ENCODE assay signal across 31 cellular contexts in genomic region chr16:12456355-12456754, GRCh38.
"Had no signal": no experiment of that assay in that cellular context is flagged by ENCODE, and none has a peak within 500 bp of the region (broad histone marks: within the 10 kb centered on the region; RNA-seq: fewer than 3 reads in every experiment).

No MANE protein-coding gene starts in this region.

- H3K36me3 ChIP-seq: ascending aorta, breast epithelium, cardiac muscle cell, colonic mucosa, esophagus squamous epithelium, gastroesophageal sphincter had no signal

- H3K9me3 ChIP-seq: ascending aorta, colonic mucosa had no signal

- H3K27me3 ChIP-seq: ascending aorta, breast epithelium, cardiac muscle cell, colonic mucosa, esophagus squamous epithelium, gastroesophageal sphincter had no signal

- H3K4me3 ChIP-seq: ascending aorta, breast epithelium, cardiac muscle cell, colonic mucosa, esophagus squamous epithelium, gastroesophageal sphincter had no signal

- H3K27ac Mint-ChIP-seq: activated CD4-positive, alpha-beta memory T cell treated with anti-CD3 and anti-CD28 coated beads for 36 hours; activated CD4-positive, alpha-beta T cell treated with anti-CD3 and anti-CD28 coated beads for 36 hours; activated CD4-positive, alpha-beta T cell treated with anti-CD3 and anti-CD28 coated beads, Interleukin-2, amount 10 ng/mL, durations not matched to agents 24 days and 14 days; activated CD8-positive, alpha-beta memory T cell treated with anti-CD3 and anti-CD28 coated beads, Interleukin-2, amount 10 ng/mL, durations not matched to agents 7 days and 5 days; activated CD8-positive, alpha-beta T cell treated with anti-CD3 and anti-CD28 coated beads, Interleukin-2, amount 10 ng/mL, durations not matched to agents 7 days and 5 days; activated naive CD4-positive, alpha-beta T cell treated with anti-CD3 and anti-CD28 coated beads, Interleukin-2, amount 10 ng/mL, durations not matched to agents 7 days and 5 days; activated naive CD8-positive, alpha-beta T cell treated with anti-CD3 and anti-CD28 coated beads, Interleukin-2, amount 10 ng/mL, durations not matched to agents 7 days and 5 days; activated T-helper 1 cell treated with anti-CD3 and anti-CD28 coated beads, Interleukin-12 subunit alpha, Interleukin-12 subunit beta, Interleukin-2, Interleukin-4 antibody, amounts not matched to agents 30 ng/mL and 10 ng/mL and 1 ng/mL, durations not matched to agents 14 hours and 24 hours and 36 hours; T-cell; T-helper 1 cell treated with Interleukin-12 subunit alpha and Interleukin-12 subunit beta and Interleukin-4 antibody, amounts not matched to agents 30 μg/mL and 1 μg/mL, for 36 hours had no signal

- H3K4me1 ChIP-seq: breast epithelium, colonic mucosa, esophagus squamous epithelium had no signal

- DNase-seq: activated CD4-positive, alpha-beta memory T cell treated with anti-CD3 and anti-CD28 coated beads for 36 hours; activated CD4-positive, alpha-beta T cell treated with anti-CD3 and anti-CD28 coated beads for 36 hours; activated CD4-positive, alpha-beta T cell treated with anti-CD3 and anti-CD28 coated beads, Interleukin-2, amount 10 ng/mL, durations not matched to agents 24 days and 14 days; activated CD4-positive, CD25-positive, alpha-beta regulatory T cell; activated CD4-positive, CD25-positive, alpha-beta regulatory T cell treated with anti-CD3 and anti-CD28 coated beads, Interleukin-2, amount 50 U/mL, for 72 hours; activated CD8-positive, alpha-beta memory T cell treated with anti-CD3 and anti-CD28 coated beads, Interleukin-2, amount 10 ng/mL, durations not matched to agents 7 days and 5 days; activated CD8-positive, alpha-beta memory T cell treated with anti-CD3 and anti-CD28 coated beads, Interleukin-2, amount 50 U/mL, for 4 hours; activated CD8-positive, alpha-beta T cell treated with anti-CD3 and anti-CD28 coated beads, Interleukin-2, amount 10 ng/mL, durations not matched to agents 7 days and 5 days; activated gamma-delta T cell; activated naive CD4-positive, alpha-beta T cell; activated naive CD4-positive, alpha-beta T cell treated with anti-CD3 and anti-CD28 coated beads, Interleukin-2, amount 10 ng/mL, durations not matched to agents 7 days and 5 days; activated naive CD8-positive, alpha-beta T cell treated with anti-CD3 and anti-CD28 coated beads, Interleukin-2, amount 10 ng/mL, durations not matched to agents 7 days and 5 days; activated T-cell treated with anti-CD3 and anti-CD28 coated beads, Interleukin-2, amount 50 U/mL, for 1 hour; activated T-cell treated with anti-CD3 and anti-CD28 coated beads, Interleukin-2, amount 50 U/mL, for 48 hours; central memory CD4-positive, alpha-beta T cell; cerebellar nuclear complex; colonic mucosa; effector CD8-positive, alpha-beta T cell; esophagus squamous epithelium; foreskin melanocyte; T-cell; T-helper 9 cell had no signal

- ATAC-seq: activated CD4-positive, alpha-beta T cell treated with anti-CD3 and anti-CD28 coated beads for 36 hours; activated CD8-positive, alpha-beta memory T cell treated with anti-CD3 and anti-CD28 coated beads, Interleukin-2, amount 10 ng/mL, durations not matched to agents 7 days and 5 days; activated CD8-positive, alpha-beta T cell treated with anti-CD3 and anti-CD28 coated beads, Interleukin-2, amount 10 ng/mL, durations not matched to agents 7 days and 5 days; activated naive CD4-positive, alpha-beta T cell treated with anti-CD3 and anti-CD28 coated beads, Interleukin-2, amount 50 U/mL, for 72 hours; gastroesophageal sphincter; T-cell had no signal

- H3K27me3 Mint-ChIP-seq: activated CD4-positive, alpha-beta memory T cell treated with anti-CD3 and anti-CD28 coated beads for 36 hours; activated CD4-positive, alpha-beta T cell treated with anti-CD3 and anti-CD28 coated beads for 36 hours; activated CD4-positive, alpha-beta T cell treated with anti-CD3 and anti-CD28 coated beads, Interleukin-2, amount 10 ng/mL, durations not matched to agents 24 days and 14 days; activated CD8-positive, alpha-beta memory T cell treated with anti-CD3 and anti-CD28 coated beads, Interleukin-2, amount 10 ng/mL, durations not matched to agents 7 days and 5 days; activated naive CD4-positive, alpha-beta T cell treated with anti-CD3 and anti-CD28 coated beads, Interleukin-2, amount 10 ng/mL, durations not matched to agents 7 days and 5 days; activated naive CD8-positive, alpha-beta T cell treated with anti-CD3 and anti-CD28 coated beads, Interleukin-2, amount 10 ng/mL, durations not matched to agents 7 days and 5 days; brain; T-cell had no signal

- H3K9me3 Mint-ChIP-seq: activated CD4-positive, alpha-beta T cell treated with anti-CD3 and anti-CD28 coated beads, Interleukin-2, amount 10 ng/mL, durations not matched to agents 24 days and 14 days; activated naive CD4-positive, alpha-beta T cell treated with anti-CD3 and anti-CD28 coated beads, Interleukin-2, amount 10 ng/mL, durations not matched to agents 7 days and 5 days; activated naive CD4-positive, alpha-beta T cell treated with anti-CD3 and anti-CD28 coated beads, Interleukin-2, amount 50 U/mL, for 72 hours; activated naive CD8-positive, alpha-beta T cell treated with anti-CD3 and anti-CD28 coated beads, Interleukin-2, amount 10 ng/mL, durations not matched to agents 7 days and 5 days; activated T-helper 1 cell treated with anti-CD3 and anti-CD28 coated beads, Interleukin-12 subunit alpha, Interleukin-12 subunit beta, Interleukin-2, Interleukin-4 antibody, amounts not matched to agents 30 ng/mL and 10 ng/mL and 1 ng/mL, durations not matched to agents 14 hours and 24 hours and 36 hours; T-helper 1 cell treated with Interleukin-12 subunit alpha and Interleukin-12 subunit beta and Interleukin-4 antibody, amounts not matched to agents 30 μg/mL and 1 μg/mL, for 36 hours had no signal

- H3K36me3 Mint-ChIP-seq: activated CD4-positive, alpha-beta memory T cell treated with anti-CD3 and anti-CD28 coated beads for 36 hours; activated CD8-positive, alpha-beta memory T cell treated with anti-CD3 and anti-CD28 coated beads, Interleukin-2, amount 10 ng/mL, durations not matched to agents 7 days and 5 days; activated naive CD4-positive, alpha-beta T cell treated with anti-CD3 and anti-CD28 coated beads, Interleukin-2, amount 10 ng/mL, durations not matched to agents 7 days and 5 days; activated naive CD8-positive, alpha-beta T cell treated with anti-CD3 and anti-CD28 coated beads, Interleukin-2, amount 10 ng/mL, durations not matched to agents 7 days and 5 days; brain had no signal

- H3K27ac ChIP-seq: ascending aorta, breast epithelium, cardiac muscle cell, colonic mucosa, epithelial cell of prostate, esophagus squamous epithelium, gastroesophageal sphincter had no signal

- H3K4me3 Mint-ChIP-seq: activated CD4-positive, alpha-beta memory T cell treated with anti-CD3 and anti-CD28 coated beads for 36 hours; activated CD4-positive, alpha-beta T cell treated with anti-CD3 and anti-CD28 coated beads for 36 hours; activated CD4-positive, alpha-beta T cell treated with anti-CD3 and anti-CD28 coated beads, Interleukin-2, amount 10 ng/mL, durations not matched to agents 24 days and 14 days; activated CD8-positive, alpha-beta memory T cell treated with anti-CD3 and anti-CD28 coated beads, Interleukin-2, amount 10 ng/mL, durations not matched to agents 7 days and 5 days; activated CD8-positive, alpha-beta T cell treated with anti-CD3 and anti-CD28 coated beads, Interleukin-2, amount 10 ng/mL, durations not matched to agents 7 days and 5 days; activated naive CD4-positive, alpha-beta T cell treated with anti-CD3 and anti-CD28 coated beads, Interleukin-2, amount 10 ng/mL, durations not matched to agents 7 days and 5 days; activated naive CD8-positive, alpha-beta T cell treated with anti-CD3 and anti-CD28 coated beads, Interleukin-2, amount 10 ng/mL, durations not matched to agents 7 days and 5 days; activated T-helper 1 cell treated with anti-CD3 and anti-CD28 coated beads, Interleukin-12 subunit alpha, Interleukin-12 subunit beta, Interleukin-2, Interleukin-4 antibody, amounts not matched to agents 30 ng/mL and 10 ng/mL and 1 ng/mL, durations not matched to agents 14 hours and 24 hours and 36 hours; brain; T-cell; T-helper 1 cell treated with Interleukin-12 subunit alpha and Interleukin-12 subunit beta and Interleukin-4 antibody, amounts not matched to agents 30 μg/mL and 1 μg/mL, for 36 hours had no signal
